12 cellular contexts compared by ENCODE assay signal in genomic region chr11:46521947-46522681, GRCh38.
DNase-seq lines count a peak whose midpoint lies in the region; ATAC-seq, FAIRE-seq and TF ChIP-seq lines count a peak whose summit lies in the region.
"Had no signal": no experiment of that assay in that cellular context is flagged by ENCODE, and none has a peak within 500 bp of the region (broad histone marks: within the 10 kb centered on the region; RNA-seq: fewer than 3 reads in every experiment).

No MANE protein-coding gene starts in this region.

- no peak overlapping the region for H2AFZ ChIP-seq in astrocyte (ENCODE audit: low read depth, low read length)

- no peaks in the 10 kb centered on the region for H3K9me3 Mint-ChIP-seq in CD4-positive, CD25-positive, alpha-beta regulatory T cell
- no peaks in the 10 kb centered on the region for H3K9me3 Mint-ChIP-seq in astrocyte (ENCODE audit: unreplicated experiment)
- H3K9me3 Mint-ChIP-seq in activated CD4-positive, alpha-beta T cell treated with anti-CD3 and anti-CD28 coated beads for 36 hours (ENCODE audit: low read depth): peaks cover 7% of the 10 kb centered on the region

- no peak overlapping the region for H3K4me3 ChIP-seq in CD4-positive, CD25-positive, alpha-beta regulatory T cell (ENCODE audit: low read depth, low read length)
- H3K4me3 ChIP-seq in astrocyte (ENCODE audit: insufficient read depth, low read depth, low read length) (no peak overlapping the region), lower lobe of right lung (no peak overlapping the region)
- H3K4me3 ChIP-seq: dorsolateral prefrontal cortex had no signal

- peaks cover 74% of the 10 kb centered on the region for H3K79me2 ChIP-seq in astrocyte (ENCODE audit: insufficient read depth, low read length)

- peaks cover 55% of the 10 kb centered on the region for H4K20me1 ChIP-seq in astrocyte (ENCODE audit: insufficient read depth, low read length)

- H3K36me3 Mint-ChIP-seq in CD4-positive, CD25-positive, alpha-beta regulatory T cell: peaks cover 4% of the 10 kb centered on the region
- no peaks in the 10 kb centered on the region for H3K36me3 Mint-ChIP-seq in astrocyte (ENCODE audit: low read depth, unreplicated experiment)
- H3K36me3 Mint-ChIP-seq in activated CD4-positive, alpha-beta T cell treated with anti-CD3 and anti-CD28 coated beads for 36 hours (ENCODE audit: low read depth): peaks cover 7% of the 10 kb centered on the region

- H3K27me3 Mint-ChIP-seq in CD4-positive, CD25-positive, alpha-beta regulatory T cell: no peaks in the 10 kb centered on the region
- H3K27me3 Mint-ChIP-seq in astrocyte (ENCODE audit: low read depth, unreplicated experiment): no peaks in the 10 kb centered on the region
- H3K27me3 Mint-ChIP-seq in activated CD4-positive, alpha-beta T cell treated with anti-CD3 and anti-CD28 coated beads for 36 hours: no peaks in the 10 kb centered on the region

- no peaks in the 10 kb centered on the region for H3K4me1 ChIP-seq in CD4-positive, CD25-positive, alpha-beta regulatory T cell (ENCODE audit: control insufficient read depth, insufficient read depth, low read length, poor library complexity, severe bottlenecking)
- H3K4me1 ChIP-seq in astrocyte (ENCODE audit: insufficient read depth, low read length): peaks cover 19% of the 10 kb centered on the region
- no peaks in the 10 kb centered on the region for H3K4me1 ChIP-seq in lower lobe of right lung

- H3K4me1 Mint-ChIP-seq in CD4-positive, CD25-positive, alpha-beta regulatory T cell: peaks cover 8 to 46% (median 31%) of the 10 kb centered on the region in 4 donors
- H3K4me1 Mint-ChIP-seq in astrocyte (ENCODE audit: low read depth, unreplicated experiment): peaks cover 31% of the 10 kb centered on the region
- peaks cover 19% of the 10 kb centered on the region for H3K4me1 Mint-ChIP-seq in activated CD4-positive, alpha-beta T cell treated with anti-CD3 and anti-CD28 coated beads for 36 hours

- TF ChIP-seq CTCF in astrocyte (IDR thresholded peaks at IDR 0.05; ENCODE audit: insufficient read depth, low read depth, low read length) (peak; percentile 49), lower lobe of right lung (IDR thresholded peaks at IDR 0.05) (no peak)

- peaks cover 9% of the 10 kb centered on the region for H3K36me3 ChIP-seq in CD4-positive, CD25-positive, alpha-beta regulatory T cell (ENCODE audit: control insufficient read depth, insufficient read depth, low read length)
- H3K36me3 ChIP-seq in astrocyte (ENCODE audit: insufficient read depth, low read length) (no peaks in the 10 kb centered on the region), lower lobe of right lung (no peaks in the 10 kb centered on the region)

- H3K27ac Mint-ChIP-seq in CD4-positive, CD25-positive, alpha-beta regulatory T cell: peak overlapping the region in 2 of 3 donors; percentile 8 to 29
- H3K27ac Mint-ChIP-seq in astrocyte (ENCODE audit: unreplicated experiment): peak overlapping the region; percentile 86
- H3K27ac Mint-ChIP-seq in activated CD4-positive, alpha-beta T cell treated with anti-CD3 and anti-CD28 coated beads for 36 hours: no peak overlapping the region
- H3K27ac Mint-ChIP-seq: T-helper 1 cell treated with Interleukin-12 subunit alpha and Interleukin-12 subunit beta and Interleukin-4 antibody, amounts not matched to agents 30 μg/mL and 1 μg/mL, for 36 hours had no signal

- H3K27me3 ChIP-seq in CD4-positive, CD25-positive, alpha-beta regulatory T cell (ENCODE audit: control insufficient read depth, insufficient read depth, low read length): no peaks in the 10 kb centered on the region
- no peaks in the 10 kb centered on the region for H3K27me3 ChIP-seq in astrocyte (ENCODE audit: insufficient read depth, low read length)
- H3K27me3 ChIP-seq in lower lobe of right lung (ENCODE audit: low read depth): no peaks in the 10 kb centered on the region
- H3K27me3 ChIP-seq: dorsolateral prefrontal cortex had no signal

- no peak for ATAC-seq in CD4-positive, CD25-positive, alpha-beta regulatory T cell (ENCODE audit: low read depth in 2 of 2)
- peak; percentile 54 to 72 for ATAC-seq in lower lobe of right lung
- ATAC-seq in GM19328 (IDR thresholded peaks at IDR 0.05; ENCODE audit: unreplicated experiment): no peak
- ATAC-seq in activated CD4-positive, alpha-beta T cell treated with anti-CD3 and anti-CD28 coated beads for 36 hours: no peak

- H3K9ac ChIP-seq in astrocyte (ENCODE audit: low read length): no peak overlapping the region

- CTCF ChIA-PET in activated CD4-positive, alpha-beta T cell treated with anti-CD3 and anti-CD28 coated beads for 36 hours (lab: Charles Lee): interaction anchor here (0.6 to 1.4 kb wide), 4 partner anchors 9 to 130 kb away, joined by 3 to 5 read pairs (median 4); no protein-coding TSS in a partner anchor

- POLR2A ChIA-PET in activated CD4-positive, alpha-beta T cell treated with anti-CD3 and anti-CD28 coated beads for 36 hours (lab: Charles Lee): interaction anchor here (0.7 kb wide), 1 partner anchor 119 kb away, joined by 3 read pairs; no protein-coding TSS in a partner anchor

- H3K27ac ChIP-seq in CD4-positive, CD25-positive, alpha-beta regulatory T cell (ENCODE audit: insufficient read depth, low read length, poor library complexity, severe bottlenecking): no peak overlapping the region
- H3K27ac ChIP-seq in astrocyte (ENCODE audit: low read depth, low read length) (no peak overlapping the region), lower lobe of right lung (no peak overlapping the region)

- DNase-seq in CD4-positive, CD25-positive, alpha-beta regulatory T cell: no peak
- peak; percentile 86 for DNase-seq in HT1080 (ENCODE audit: low read depth)
- peak; percentile 74 for DNase-seq in astrocyte (ENCODE audit: low read depth)
- no peak for DNase-seq in lower lobe of right lung
- no peak for DNase-seq in activated CD4-positive, alpha-beta T cell treated with anti-CD3 and anti-CD28 coated beads for 36 hours
- no peak for DNase-seq in NCI-H2107 treated with DMSO at 0.1 percent for 48 hours (lab: John Stamatoyannopoulos, UW; ENCODE audit: unreplicated experiment)
- DNase-seq in C1 segment of cervical spinal cord (lab: John Stamatoyannopoulos, UW): no peak
- DNase-seq: activated T-cell treated with anti-CD3 and anti-CD28 coated beads, Interleukin-2, amount 50 U/mL, for 1 hour; NCI-H1930 had no signal

- H3K4me3 Mint-ChIP-seq in CD4-positive, CD25-positive, alpha-beta regulatory T cell: no peak overlapping the region
- peak overlapping the region; percentile 30 for H3K4me3 Mint-ChIP-seq in astrocyte (ENCODE audit: unreplicated experiment)
- no peak overlapping the region for H3K4me3 Mint-ChIP-seq in activated CD4-positive, alpha-beta T cell treated with anti-CD3 and anti-CD28 coated beads for 36 hours
- H3K4me3 Mint-ChIP-seq: T-helper 1 cell treated with Interleukin-12 subunit alpha and Interleukin-12 subunit beta and Interleukin-4 antibody, amounts not matched to agents 30 μg/mL and 1 μg/mL, for 36 hours had no signal

- peak; percentile 34 for FAIRE-seq in astrocyte (lab: Jason Lieb, UNC)

- no peak overlapping the region for H3K4me2 ChIP-seq in astrocyte (ENCODE audit: low read length)

- intact Hi-C loops in lower lobe of right lung (cut with DNase I): no loop called here
- intact Hi-C loops in activated CD4-positive, alpha-beta T cell treated with anti-CD3 and anti-CD28 coated beads for 36 hours (cut with DNase I, micrococcal nuclease): no loop called here

- H3K9me3 ChIP-seq in CD4-positive, CD25-positive, alpha-beta regulatory T cell (ENCODE audit: control insufficient read depth in 2 of 2, low read length in 2 of 2): no peaks in the 10 kb centered on the region
- H3K9me3 ChIP-seq in astrocyte (ENCODE audit: insufficient read depth, low read depth, low read length) (no peaks in the 10 kb centered on the region), lower lobe of right lung (peaks cover 7% of the 10 kb centered on the region)

Comparison
In these comparisons a context has a peak if more than half of its experiments do, and no peak if none do; other contexts are left out.
1. ATAC-seq: peak in lower lobe of right lung (2 of 2); none in CD4-positive, CD25-positive, alpha-beta regulatory T cell (0 of 2), GM19328 (single experiment) and activated CD4-positive, alpha-beta T cell treated with anti-CD3 and anti-CD28 coated beads for 36 hours (single experiment).
2. DNase-seq: peak in HT1080 (single experiment) and astrocyte (single experiment); none in CD4-positive, CD25-positive, alpha-beta regulatory T cell (0 of 3), lower lobe of right lung (single experiment), activated CD4-positive, alpha-beta T cell treated with anti-CD3 and anti-CD28 coated beads for 36 hours (single experiment), NCI-H2107 treated with DMSO at 0.1 percent for 48 hours (single experiment) and C1 segment of cervical spinal cord (0 of 14).